In the genomic region with DNA sequence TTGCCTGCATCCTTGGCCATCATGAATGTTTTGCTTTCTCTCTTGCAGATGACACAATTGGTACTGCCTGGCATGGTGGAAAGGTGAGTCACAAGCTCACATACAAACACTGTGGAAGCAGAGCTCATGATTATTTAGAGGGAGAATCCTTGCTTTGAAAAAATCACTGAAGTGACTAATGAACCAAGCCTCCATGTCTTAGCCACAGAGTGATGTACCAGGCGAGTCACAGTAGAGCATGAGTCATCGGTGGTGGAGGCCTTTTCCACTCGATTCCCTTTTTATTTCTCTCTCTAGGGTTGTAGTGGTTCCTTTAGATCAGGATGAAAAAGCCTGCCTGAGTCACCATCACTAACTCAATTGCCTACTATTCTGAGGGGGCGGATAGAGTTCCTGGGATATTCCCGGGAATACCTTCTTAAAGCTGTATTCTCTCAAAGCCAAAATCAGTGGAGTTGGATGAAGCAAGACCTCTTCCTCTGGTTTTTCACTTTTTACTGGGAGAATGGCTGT, we compare ENCODE assay signal across 8 cellular contexts. TPM values are rescaled to one million over a fixed set of nuclear protein-coding genes. Genes with fewer than 3 reads are reported as not detected.
DNase-seq lines count a peak whose midpoint lies in the region; TF ChIP-seq lines count a peak whose summit lies in the region.

No MANE protein-coding gene starts in this region.

- peak; percentile 31 for DNase-seq in CD1c-positive myeloid dendritic cell (ENCODE audit: extremely low spot score)
- DNase-seq in HT-29 (ENCODE audit: low spot score), result peak; percentile 73
- DNase-seq in activated CD8-positive, alpha-beta memory T cell treated with anti-CD3 and anti-CD28 coated beads, Interleukin-2, amount 50 U/mL, for 24 hours (ENCODE audit: extremely low read depth), result peak; percentile 31
- peak; percentile 98 for DNase-seq in foreskin fibroblast
- peak; percentile 69 for DNase-seq in stimulated activated CD4-positive, alpha-beta T cell treated with anti-CD3 and anti-CD28 coated beads, Interleukin-15, amount 100 ng/mL, for 24 hours
- DNase-seq in NCI-H1105 (lab: John Stamatoyannopoulos, UW), result no peak
- no peak for DNase-seq in activated CD4-positive, CD25-positive, alpha-beta regulatory T cell treated with anti-CD3 and anti-CD28 coated beads, Interleukin-2, amount 50 U/mL, for 72 hours
- DNase-seq in NCI-H1694 (lab: John Stamatoyannopoulos, UW), result no peak

- peak overlapping the region; percentile 26 to 34 for H3K4me3 ChIP-seq in foreskin fibroblast (ENCODE audit: low read depth in 1 of 2, low read length in 2 of 2)

- TF ChIP-seq CTCF in foreskin fibroblast (IDR thresholded peaks at IDR 0.05; ENCODE audit: low read depth, low read length), result no peak

RNA-seq across cellular contexts. Expression of gene ALKBH3, which starts 49.6 kb away (rescaled TPM):
- total RNA-seq in HT-29 (2014; rRNA removed; shearing (Covaris generic)), result 34.9 and 36.1 TPM in 2 replicates

Comparison
In these comparisons a context has a peak if more than half of its experiments do, and no peak if none do; other contexts are left out.
1. DNase-seq: peak in CD1c-positive myeloid dendritic cell (single experiment), HT-29 (single experiment), activated CD8-positive, alpha-beta memory T cell treated with anti-CD3 and anti-CD28 coated beads, Interleukin-2, amount 50 U/mL, for 24 hours (single experiment), foreskin fibroblast (2 of 2) and stimulated activated CD4-positive, alpha-beta T cell treated with anti-CD3 and anti-CD28 coated beads, Interleukin-15, amount 100 ng/mL, for 24 hours (single experiment); none in NCI-H1105 (single experiment), activated CD4-positive, CD25-positive, alpha-beta regulatory T cell treated with anti-CD3 and anti-CD28 coated beads, Interleukin-2, amount 50 U/mL, for 72 hours (single experiment) and NCI-H1694 (single experiment).